Comparison of ENCODE assay signal across 30 cellular contexts in the genomic region with DNA sequence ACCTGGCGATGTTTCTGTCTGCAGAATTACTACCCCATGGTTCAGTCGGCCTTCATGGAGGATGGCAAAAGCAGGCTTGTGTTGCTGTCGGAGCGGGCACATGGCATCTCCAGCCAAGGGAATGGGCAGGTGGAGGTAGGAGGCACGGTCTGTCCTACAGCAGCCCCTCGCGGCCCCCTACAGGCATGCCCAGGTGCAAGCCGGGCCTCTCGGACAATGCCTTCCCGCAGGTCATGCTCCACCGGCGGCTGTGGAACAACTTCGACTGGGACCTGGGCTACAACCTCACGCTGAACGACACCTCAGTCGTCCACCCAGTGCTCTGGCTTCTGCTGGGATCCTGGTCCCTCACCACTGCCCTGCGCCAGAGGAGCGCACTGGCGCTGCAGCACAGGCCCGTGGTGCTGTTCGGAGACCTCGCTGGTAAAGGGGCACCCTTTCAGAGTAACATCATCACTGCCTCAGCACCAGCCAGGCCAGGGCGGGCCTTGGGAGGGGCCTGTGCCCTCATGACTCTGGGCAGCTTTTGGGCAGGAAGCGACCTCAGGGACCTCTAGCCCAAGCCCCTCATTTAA.
"Had no signal": no experiment of that assay in that cellular context is flagged by ENCODE, and none has a peak within 500 bp of the region (broad histone marks: within the 10 kb centered on the region; RNA-seq: fewer than 3 reads in every experiment).

No MANE protein-coding gene starts in this region.

- H3K4me1 Mint-ChIP-seq: activated CD4-positive, alpha-beta T cell treated with anti-CD3 and anti-CD28 coated beads, Interleukin-2, amount 10 ng/mL, durations not matched to agents 7 days and 5 days; activated T-helper 17 cell treated with anti-CD3 and anti-CD28 coated beads, Interleukin-2, amount 50 U/mL, for 72 hours; brain had no signal

- FAIRE-seq: astrocyte, RCC 7860, TTC549 had no signal

- H3K27ac Mint-ChIP-seq: activated CD4-positive, alpha-beta memory T cell treated with anti-CD3 and anti-CD28 coated beads for 36 hours; activated CD4-positive, alpha-beta T cell treated with anti-CD3 and anti-CD28 coated beads, Interleukin-2, amount 10 ng/mL, durations not matched to agents 7 days and 5 days; activated naive CD4-positive, alpha-beta T cell treated with anti-CD3 and anti-CD28 coated beads for 36 hours; activated naive CD8-positive, alpha-beta T cell; activated T-helper 17 cell treated with anti-CD3 and anti-CD28 coated beads, Interleukin-2, amount 50 U/mL, for 72 hours; brain; T-helper 1 cell treated with Interleukin-12 subunit alpha and Interleukin-12 subunit beta and Interleukin-4 antibody, amounts not matched to agents 30 μg/mL and 1 μg/mL, for 36 hours had no signal

- DNase-seq: activated CD4-positive, alpha-beta memory T cell treated with anti-CD3 and anti-CD28 coated beads for 36 hours; activated CD4-positive, alpha-beta T cell treated with anti-CD3 and anti-CD28 coated beads, Interleukin-2, amount 10 ng/mL, durations not matched to agents 7 days and 5 days; activated CD4-positive, CD25-positive, alpha-beta regulatory T cell; activated gamma-delta T cell; activated naive CD4-positive, alpha-beta T cell treated with anti-CD3 and anti-CD28 coated beads for 36 hours; activated T-cell treated with anti-CD3 and anti-CD28 coated beads for 4 hours; activated T-cell treated with anti-CD3 and anti-CD28 coated beads, Interleukin-2, amount 50 U/mL, for 48 hours; amygdala; Karpas-422; MM.1S; NCI-H1105; NCI-H1436; NCI-H1694 treated with DMSO at 0.1 percent for 48 hours; NCI-H2081; NCI-H510A treated with DMSO at 0.1 percent for 48 hours; NCI-H69; NK-92 treated with Interleukin-12 subunit alpha and Interleukin-12 subunit beta, amount 100 ng/mL, for 24 hours; PC-3; SHP77; T-helper 9 cell had no signal

- H3K4me1 ChIP-seq: SJSA1 had no signal

- H3K27me3 ChIP-seq: cardiac muscle cell, SJSA1 had no signal

- H3K36me3 ChIP-seq: cardiac muscle cell, SJSA1 had no signal

- H3K27me3 Mint-ChIP-seq: activated CD4-positive, alpha-beta memory T cell treated with anti-CD3 and anti-CD28 coated beads for 36 hours; activated CD4-positive, alpha-beta T cell treated with anti-CD3 and anti-CD28 coated beads, Interleukin-2, amount 10 ng/mL, durations not matched to agents 7 days and 5 days; activated naive CD8-positive, alpha-beta T cell; activated T-helper 17 cell treated with anti-CD3 and anti-CD28 coated beads, Interleukin-2, amount 50 U/mL, for 72 hours had no signal

- H3K9me3 ChIP-seq: SJSA1 had no signal

- ATAC-seq: activated T-helper 17 cell treated with anti-CD3 and anti-CD28 coated beads, Interleukin-2, amount 50 U/mL, for 72 hours; PC-3; SK-N-SH treated with all-trans-retinoic acid at 6 μM for 48 hours had no signal

- H3K4me3 Mint-ChIP-seq: activated CD4-positive, alpha-beta memory T cell treated with anti-CD3 and anti-CD28 coated beads for 36 hours; activated CD4-positive, alpha-beta T cell treated with anti-CD3 and anti-CD28 coated beads, Interleukin-2, amount 10 ng/mL, durations not matched to agents 7 days and 5 days; activated naive CD4-positive, alpha-beta T cell treated with anti-CD3 and anti-CD28 coated beads for 36 hours; activated naive CD8-positive, alpha-beta T cell; activated T-helper 17 cell treated with anti-CD3 and anti-CD28 coated beads, Interleukin-2, amount 50 U/mL, for 72 hours; brain; T-helper 1 cell treated with Interleukin-12 subunit alpha and Interleukin-12 subunit beta and Interleukin-4 antibody, amounts not matched to agents 30 μg/mL and 1 μg/mL, for 36 hours had no signal

- H3K4me3 ChIP-seq: cardiac muscle cell, SJSA1 had no signal

- H3K9me3 Mint-ChIP-seq: activated CD4-positive, alpha-beta memory T cell treated with anti-CD3 and anti-CD28 coated beads for 36 hours; activated naive CD4-positive, alpha-beta T cell treated with anti-CD3 and anti-CD28 coated beads for 36 hours; activated T-helper 17 cell treated with anti-CD3 and anti-CD28 coated beads, Interleukin-2, amount 50 U/mL, for 72 hours; T-helper 1 cell treated with Interleukin-12 subunit alpha and Interleukin-12 subunit beta and Interleukin-4 antibody, amounts not matched to agents 30 μg/mL and 1 μg/mL, for 36 hours had no signal

- H3K27ac ChIP-seq: cardiac muscle cell, SJSA1 had no signal
